Comparison of ENCODE assay signal across 28 cellular contexts in the genomic region with DNA sequence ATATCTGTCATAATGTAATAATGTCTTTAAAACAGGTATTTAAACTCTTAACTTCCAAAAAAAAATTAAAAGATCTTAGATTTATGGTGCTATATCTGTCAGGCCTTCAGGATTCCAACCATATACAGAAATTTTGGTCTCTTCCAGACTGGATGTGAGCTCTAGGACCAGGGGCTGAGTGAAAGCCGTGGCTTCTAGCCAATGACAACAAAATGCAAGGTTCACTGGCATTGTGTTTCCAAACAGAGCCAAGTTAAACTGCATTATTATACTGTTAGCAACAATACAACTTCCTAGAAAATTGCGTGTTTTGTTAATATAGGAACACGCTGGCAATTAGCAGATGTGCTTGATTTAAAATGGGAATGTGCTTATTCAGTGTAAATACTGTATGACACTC.
DNase-seq lines count a peak whose midpoint lies in the region; ATAC-seq and TF ChIP-seq lines count a peak whose summit lies in the region.
"Had no signal": no experiment of that assay in that cellular context is flagged by ENCODE, and none has a peak within 500 bp of the region (broad histone marks: within the 10 kb centered on the region; RNA-seq: fewer than 3 reads in every experiment).

No MANE protein-coding gene starts in this region.

- H3K79me2 ChIP-seq in SK-N-SH (ENCODE audit: insufficient read depth): no peaks in the 10 kb centered on the region

- no peak for TF ChIP-seq RAD21 in SK-N-SH (IDR thresholded peaks at IDR 0.05; ENCODE audit: low read length)

- H3K36me3 Mint-ChIP-seq in activated CD4-positive, alpha-beta memory T cell treated with anti-CD3 and anti-CD28 coated beads, Interleukin-2, amount 10 ng/mL, durations not matched to agents 7 days and 5 days (ENCODE audit: low read depth): no peaks in the 10 kb centered on the region
- H3K36me3 Mint-ChIP-seq: activated naive CD8-positive, alpha-beta T cell treated with anti-CD3 and anti-CD28 coated beads, Interleukin-2, amount 10 ng/mL, durations not matched to agents 7 days and 5 days; CD8-positive, alpha-beta T cell; memory B cell had no signal

- H3K4me1 Mint-ChIP-seq in activated CD4-positive, alpha-beta memory T cell treated with anti-CD3 and anti-CD28 coated beads, Interleukin-2, amount 10 ng/mL, durations not matched to agents 7 days and 5 days: no peaks in the 10 kb centered on the region
- H3K4me1 Mint-ChIP-seq: activated CD4-positive, alpha-beta T cell treated with anti-CD3 and anti-CD28 coated beads for 36 hours; activated naive CD8-positive, alpha-beta T cell treated with anti-CD3 and anti-CD28 coated beads, Interleukin-2, amount 10 ng/mL, durations not matched to agents 7 days and 5 days; B cell; immature natural killer cell; memory B cell had no signal

- POLR2A ChIA-PET in SK-N-SH (lab: Yijun Ruan, JAX): no interaction called here
- POLR2A ChIA-PET in activated CD4-positive, alpha-beta memory T cell treated with anti-CD3 and anti-CD28 coated beads, Interleukin-2, amount 10 ng/mL, durations not matched to agents 7 days and 5 days (lab: Charles Lee): no interaction called here

- no peaks in the 10 kb centered on the region for H3K36me3 ChIP-seq in SK-N-SH (replicated peaks in 1 of 2; ENCODE audit: control insufficient read depth in 1 of 2, insufficient read depth in 2 of 2, low read length in 1 of 2)
- H3K36me3 ChIP-seq: ascending aorta, gastroesophageal sphincter, ovary, thoracic aorta had no signal

- H3K9me2 ChIP-seq in SK-N-SH: no peaks in the 10 kb centered on the region

- H3K27me3 Mint-ChIP-seq in activated CD4-positive, alpha-beta memory T cell treated with anti-CD3 and anti-CD28 coated beads, Interleukin-2, amount 10 ng/mL, durations not matched to agents 7 days and 5 days: no peaks in the 10 kb centered on the region
- H3K27me3 Mint-ChIP-seq: activated CD4-positive, alpha-beta T cell treated with anti-CD3 and anti-CD28 coated beads for 36 hours; activated naive CD8-positive, alpha-beta T cell treated with anti-CD3 and anti-CD28 coated beads, Interleukin-2, amount 10 ng/mL, durations not matched to agents 7 days and 5 days; B cell; memory B cell; stimulated activated naive CD8-positive, alpha-beta T cell treated with anti-CD3 and anti-CD28 coated beads, Interleukin-15, Interleukin-2, amounts not matched to agents 100 ng/mL and 50 ng/mL, for 24 hours had no signal

- TF ChIP-seq CTCF in SK-N-SH (IDR thresholded peaks at IDR 0.05): no peak

- H3K27ac ChIP-seq in SK-N-SH (ENCODE audit: low read depth in 2 of 2, low read length in 1 of 2): no peak overlapping the region
- H3K27ac ChIP-seq: ascending aorta, gastroesophageal sphincter, HL-60, ovary, thoracic aorta had no signal

- H3K9ac ChIP-seq in SK-N-SH: no peak overlapping the region

- H3K4me1 ChIP-seq in SK-N-SH (ENCODE audit: control insufficient read depth in 1 of 2, insufficient read depth in 2 of 2, low read depth in 1 of 2, low read length in 1 of 2): no peaks in the 10 kb centered on the region; a peak in 1 of 4 replicates
- H3K4me1 ChIP-seq: ascending aorta, gastroesophageal sphincter had no signal

- no peaks in the 10 kb centered on the region for H3F3A ChIP-seq in SK-N-SH (replicated peaks; ENCODE audit: insufficient read depth)

- CTCF ChIA-PET in SK-N-SH (lab: Yijun Ruan, JAX): interaction anchor here (1.3 kb wide), 1 partner anchor 8 kb away, joined by 6 read pairs; no protein-coding TSS in a partner anchor
- CTCF ChIA-PET in activated CD4-positive, alpha-beta memory T cell treated with anti-CD3 and anti-CD28 coated beads, Interleukin-2, amount 10 ng/mL, durations not matched to agents 7 days and 5 days (lab: Charles Lee): no interaction called here

- H3K4me3 ChIP-seq in SK-N-SH (ENCODE audit: low read depth in 2 of 2, low read length in 1 of 2): no peak overlapping the region
- H3K4me3 ChIP-seq: ascending aorta, gastroesophageal sphincter, ovary, thoracic aorta had no signal

- H3K9me3 Mint-ChIP-seq in activated CD4-positive, alpha-beta memory T cell treated with anti-CD3 and anti-CD28 coated beads, Interleukin-2, amount 10 ng/mL, durations not matched to agents 7 days and 5 days: peaks cover 7% of the 10 kb centered on the region

- no peak for TF ChIP-seq EP300 in SK-N-SH (IDR thresholded peaks at IDR 0.05; ENCODE audit: borderline replicate concordance in 1 of 2, low read depth in 1 of 2, low read length in 1 of 2)

- DNase-seq in SK-N-SH: peak; percentile 35
- peak; percentile 50 for DNase-seq in NCI-H460 (ENCODE audit: extremely low read depth, low read depth)
- DNase-seq in astrocyte of the hippocampus (ENCODE audit: low read depth, low spot score): peak; percentile 63
- no peak for DNase-seq in stimulated activated CD4-positive, alpha-beta T cell treated with anti-CD3 and anti-CD28 coated beads, Interleukin-4, amount 100 ng/mL, for 1 hour
- DNase-seq in activated CD4-positive, alpha-beta memory T cell treated with anti-CD3 and anti-CD28 coated beads, Interleukin-2, amount 10 ng/mL, durations not matched to agents 7 days and 5 days: no peak
- DNase-seq: activated CD4-positive, alpha-beta T cell treated with anti-CD3 and anti-CD28 coated beads for 36 hours; activated CD8-positive, alpha-beta memory T cell treated with anti-CD3 and anti-CD28 coated beads for 24 hours; activated effector memory CD4-positive, alpha-beta T cell treated with anti-CD3 and anti-CD28 coated beads, Interleukin-2, amount 50 U/mL, for 16 hours; activated naive CD8-positive, alpha-beta T cell treated with anti-CD3 and anti-CD28 coated beads, Interleukin-2, amount 10 ng/mL, durations not matched to agents 7 days and 5 days; CD8-positive, alpha-beta T cell; DND-41; hypothalamus; immature natural killer cell; Karpas-422; NCI-H526; ovary; RPMI8226 had no signal

- H3K4me2 ChIP-seq in SK-N-SH: no peak overlapping the region

- H4K20me1 ChIP-seq in SK-N-SH (ENCODE audit: insufficient read depth): no peaks in the 10 kb centered on the region

- 8% methylated on average over 3 of the region's 3 CpGs for WGBS in SK-N-SH (ENCODE audit: low lambda C conversion rate)

- H3K9me3 ChIP-seq in SK-N-SH: no peaks in the 10 kb centered on the region
- H3K9me3 ChIP-seq: ascending aorta, ovary, thoracic aorta had no signal

- H3K27ac Mint-ChIP-seq in activated CD4-positive, alpha-beta memory T cell treated with anti-CD3 and anti-CD28 coated beads, Interleukin-2, amount 10 ng/mL, durations not matched to agents 7 days and 5 days: no peak overlapping the region
- H3K27ac Mint-ChIP-seq: activated CD4-positive, alpha-beta T cell treated with anti-CD3 and anti-CD28 coated beads for 36 hours; activated naive CD8-positive, alpha-beta T cell treated with anti-CD3 and anti-CD28 coated beads, Interleukin-2, amount 10 ng/mL, durations not matched to agents 7 days and 5 days; B cell; CD8-positive, alpha-beta T cell; immature natural killer cell; memory B cell; stimulated activated naive CD8-positive, alpha-beta T cell treated with anti-CD3 and anti-CD28 coated beads, Interleukin-15, Interleukin-2, amounts not matched to agents 100 ng/mL and 50 ng/mL, for 24 hours had no signal

- no peak for ATAC-seq in SK-N-SH treated with all-trans-retinoic acid at 6 μM for 48 hours
- no peak for ATAC-seq in GM21423 (IDR thresholded peaks at IDR 0.05; ENCODE audit: unreplicated experiment)
- ATAC-seq in GM19452 (IDR thresholded peaks at IDR 0.05; ENCODE audit: unreplicated experiment): no peak
- ATAC-seq: activated CD4-positive, alpha-beta T cell treated with anti-CD3 and anti-CD28 coated beads for 36 hours; CD8-positive, alpha-beta T cell; gastroesophageal sphincter; left lobe of liver had no signal

- H3K4me3 Mint-ChIP-seq in activated CD4-positive, alpha-beta memory T cell treated with anti-CD3 and anti-CD28 coated beads, Interleukin-2, amount 10 ng/mL, durations not matched to agents 7 days and 5 days: no peak overlapping the region
- H3K4me3 Mint-ChIP-seq: activated CD4-positive, alpha-beta T cell treated with anti-CD3 and anti-CD28 coated beads for 36 hours; activated naive CD8-positive, alpha-beta T cell treated with anti-CD3 and anti-CD28 coated beads, Interleukin-2, amount 10 ng/mL, durations not matched to agents 7 days and 5 days; B cell; CD8-positive, alpha-beta T cell; immature natural killer cell; memory B cell; stimulated activated naive CD8-positive, alpha-beta T cell treated with anti-CD3 and anti-CD28 coated beads, Interleukin-15, Interleukin-2, amounts not matched to agents 100 ng/mL and 50 ng/mL, for 24 hours had no signal

- no peak overlapping the region for H2AFZ ChIP-seq in SK-N-SH (ENCODE audit: low read depth)

- H3K27me3 ChIP-seq in SK-N-SH (ENCODE audit: insufficient read depth): no peaks in the 10 kb centered on the region
- H3K27me3 ChIP-seq: ascending aorta, gastroesophageal sphincter, ovary had no signal

TF ChIP-seq in SK-N-SH, 30 proteins besides CTCF, POLR2A, EP300 and RAD21 (continues in another document):
- TF ChIP-seq, protein P1, sequence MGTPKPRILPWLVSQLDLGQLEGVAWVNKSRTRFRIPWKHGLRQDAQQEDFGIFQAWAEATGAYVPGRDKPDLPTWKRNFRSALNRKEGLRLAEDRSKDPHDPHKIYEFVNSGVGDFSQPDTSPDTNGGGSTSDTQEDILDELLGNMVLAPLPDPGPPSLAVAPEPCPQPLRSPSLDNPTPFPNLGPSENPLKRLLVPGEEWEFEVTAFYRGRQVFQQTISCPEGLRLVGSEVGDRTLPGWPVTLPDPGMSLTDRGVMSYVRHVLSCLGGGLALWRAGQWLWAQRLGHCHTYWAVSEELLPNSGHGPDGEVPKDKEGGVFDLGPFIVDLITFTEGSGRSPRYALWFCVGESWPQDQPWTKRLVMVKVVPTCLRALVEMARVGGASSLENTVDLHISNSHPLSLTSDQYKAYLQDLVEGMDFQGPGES (IDR thresholded peaks at IDR 0.05; ENCODE audit: low read depth, low read length): no peak
- TF ChIP-seq RXRA (IDR thresholded peaks at IDR 0.05; ENCODE audit: borderline replicate concordance, low read depth) (no peak), GATA2 (CRISPR knock-in tag; IDR thresholded peaks at IDR 0.05) (no peak), ELF1 (IDR thresholded peaks at IDR 0.05) (no peak), YY1 (IDR thresholded peaks at IDR 0.05; ENCODE audit: low read depth) (no peak)

TF ChIP-seq in SK-N-SH treated with all-trans-retinoic acid at 6 μM for 48 hours, 23 proteins besides CTCF, POLR2A, EP300 and RAD21 (continues in another document):
- no peak for TF ChIP-seq ZC3H10 (CRISPR knock-in tag; IDR thresholded peaks at IDR 0.05)
- TF ChIP-seq OSR1 (CRISPR knock-in tag; IDR thresholded peaks at IDR 0.05): no peak
- TF ChIP-seq ZFP30 (CRISPR knock-in tag; IDR thresholded peaks at IDR 0.05): no peak
- TF ChIP-seq SNAI2 (CRISPR knock-in tag; IDR thresholded peaks at IDR 0.05): no peak

Comparison
In these comparisons a context has a peak if more than half of its experiments do, and no peak if none do; other contexts are left out.
1. DNase-seq: peak in SK-N-SH (single experiment), NCI-H460 (single experiment) and astrocyte of the hippocampus (single experiment); none in stimulated activated CD4-positive, alpha-beta T cell treated with anti-CD3 and anti-CD28 coated beads, Interleukin-4, amount 100 ng/mL, for 1 hour (single experiment) and activated CD4-positive, alpha-beta memory T cell treated with anti-CD3 and anti-CD28 coated beads, Interleukin-2, amount 10 ng/mL, durations not matched to agents 7 days and 5 days (single experiment).